In the genomic region with DNA sequence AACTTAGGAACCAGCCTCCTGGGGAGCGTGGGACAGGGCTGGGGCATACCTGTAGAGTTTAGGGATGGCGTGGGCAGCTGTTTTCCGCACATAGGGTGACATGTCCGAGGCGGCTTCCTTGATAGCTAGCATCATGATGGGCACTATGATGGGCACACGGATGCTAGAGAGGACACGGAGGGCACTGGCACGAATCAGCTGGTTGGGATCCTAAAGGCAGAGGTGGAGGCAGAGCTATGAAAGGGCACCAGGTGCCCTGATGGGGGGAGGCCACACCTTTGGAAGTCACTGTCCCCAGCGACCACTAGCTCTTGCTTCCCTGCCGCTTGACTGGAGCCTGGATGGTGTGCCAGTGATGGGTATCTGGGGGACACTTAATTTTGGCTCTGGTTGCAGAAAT, we compare ENCODE assay signal across 1 cellular context.
TF ChIP-seq lines count a peak whose summit lies in the region.

No MANE protein-coding gene starts in this region.

TF ChIP-seq in GM23338, 12 proteins besides CTCF, POLR2A, EP300 and RAD21 (continued from another document):
- TF ChIP-seq, protein P1, sequence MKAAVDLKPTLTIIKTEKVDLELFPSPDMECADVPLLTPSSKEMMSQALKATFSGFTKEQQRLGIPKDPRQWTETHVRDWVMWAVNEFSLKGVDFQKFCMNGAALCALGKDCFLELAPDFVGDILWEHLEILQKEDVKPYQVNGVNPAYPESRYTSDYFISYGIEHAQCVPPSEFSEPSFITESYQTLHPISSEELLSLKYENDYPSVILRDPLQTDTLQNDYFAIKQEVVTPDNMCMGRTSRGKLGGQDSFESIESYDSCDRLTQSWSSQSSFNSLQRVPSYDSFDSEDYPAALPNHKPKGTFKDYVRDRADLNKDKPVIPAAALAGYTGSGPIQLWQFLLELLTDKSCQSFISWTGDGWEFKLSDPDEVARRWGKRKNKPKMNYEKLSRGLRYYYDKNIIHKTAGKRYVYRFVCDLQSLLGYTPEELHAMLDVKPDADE (IDR thresholded peaks at IDR 0.05), result no peak
- TF ChIP-seq, protein P2, sequence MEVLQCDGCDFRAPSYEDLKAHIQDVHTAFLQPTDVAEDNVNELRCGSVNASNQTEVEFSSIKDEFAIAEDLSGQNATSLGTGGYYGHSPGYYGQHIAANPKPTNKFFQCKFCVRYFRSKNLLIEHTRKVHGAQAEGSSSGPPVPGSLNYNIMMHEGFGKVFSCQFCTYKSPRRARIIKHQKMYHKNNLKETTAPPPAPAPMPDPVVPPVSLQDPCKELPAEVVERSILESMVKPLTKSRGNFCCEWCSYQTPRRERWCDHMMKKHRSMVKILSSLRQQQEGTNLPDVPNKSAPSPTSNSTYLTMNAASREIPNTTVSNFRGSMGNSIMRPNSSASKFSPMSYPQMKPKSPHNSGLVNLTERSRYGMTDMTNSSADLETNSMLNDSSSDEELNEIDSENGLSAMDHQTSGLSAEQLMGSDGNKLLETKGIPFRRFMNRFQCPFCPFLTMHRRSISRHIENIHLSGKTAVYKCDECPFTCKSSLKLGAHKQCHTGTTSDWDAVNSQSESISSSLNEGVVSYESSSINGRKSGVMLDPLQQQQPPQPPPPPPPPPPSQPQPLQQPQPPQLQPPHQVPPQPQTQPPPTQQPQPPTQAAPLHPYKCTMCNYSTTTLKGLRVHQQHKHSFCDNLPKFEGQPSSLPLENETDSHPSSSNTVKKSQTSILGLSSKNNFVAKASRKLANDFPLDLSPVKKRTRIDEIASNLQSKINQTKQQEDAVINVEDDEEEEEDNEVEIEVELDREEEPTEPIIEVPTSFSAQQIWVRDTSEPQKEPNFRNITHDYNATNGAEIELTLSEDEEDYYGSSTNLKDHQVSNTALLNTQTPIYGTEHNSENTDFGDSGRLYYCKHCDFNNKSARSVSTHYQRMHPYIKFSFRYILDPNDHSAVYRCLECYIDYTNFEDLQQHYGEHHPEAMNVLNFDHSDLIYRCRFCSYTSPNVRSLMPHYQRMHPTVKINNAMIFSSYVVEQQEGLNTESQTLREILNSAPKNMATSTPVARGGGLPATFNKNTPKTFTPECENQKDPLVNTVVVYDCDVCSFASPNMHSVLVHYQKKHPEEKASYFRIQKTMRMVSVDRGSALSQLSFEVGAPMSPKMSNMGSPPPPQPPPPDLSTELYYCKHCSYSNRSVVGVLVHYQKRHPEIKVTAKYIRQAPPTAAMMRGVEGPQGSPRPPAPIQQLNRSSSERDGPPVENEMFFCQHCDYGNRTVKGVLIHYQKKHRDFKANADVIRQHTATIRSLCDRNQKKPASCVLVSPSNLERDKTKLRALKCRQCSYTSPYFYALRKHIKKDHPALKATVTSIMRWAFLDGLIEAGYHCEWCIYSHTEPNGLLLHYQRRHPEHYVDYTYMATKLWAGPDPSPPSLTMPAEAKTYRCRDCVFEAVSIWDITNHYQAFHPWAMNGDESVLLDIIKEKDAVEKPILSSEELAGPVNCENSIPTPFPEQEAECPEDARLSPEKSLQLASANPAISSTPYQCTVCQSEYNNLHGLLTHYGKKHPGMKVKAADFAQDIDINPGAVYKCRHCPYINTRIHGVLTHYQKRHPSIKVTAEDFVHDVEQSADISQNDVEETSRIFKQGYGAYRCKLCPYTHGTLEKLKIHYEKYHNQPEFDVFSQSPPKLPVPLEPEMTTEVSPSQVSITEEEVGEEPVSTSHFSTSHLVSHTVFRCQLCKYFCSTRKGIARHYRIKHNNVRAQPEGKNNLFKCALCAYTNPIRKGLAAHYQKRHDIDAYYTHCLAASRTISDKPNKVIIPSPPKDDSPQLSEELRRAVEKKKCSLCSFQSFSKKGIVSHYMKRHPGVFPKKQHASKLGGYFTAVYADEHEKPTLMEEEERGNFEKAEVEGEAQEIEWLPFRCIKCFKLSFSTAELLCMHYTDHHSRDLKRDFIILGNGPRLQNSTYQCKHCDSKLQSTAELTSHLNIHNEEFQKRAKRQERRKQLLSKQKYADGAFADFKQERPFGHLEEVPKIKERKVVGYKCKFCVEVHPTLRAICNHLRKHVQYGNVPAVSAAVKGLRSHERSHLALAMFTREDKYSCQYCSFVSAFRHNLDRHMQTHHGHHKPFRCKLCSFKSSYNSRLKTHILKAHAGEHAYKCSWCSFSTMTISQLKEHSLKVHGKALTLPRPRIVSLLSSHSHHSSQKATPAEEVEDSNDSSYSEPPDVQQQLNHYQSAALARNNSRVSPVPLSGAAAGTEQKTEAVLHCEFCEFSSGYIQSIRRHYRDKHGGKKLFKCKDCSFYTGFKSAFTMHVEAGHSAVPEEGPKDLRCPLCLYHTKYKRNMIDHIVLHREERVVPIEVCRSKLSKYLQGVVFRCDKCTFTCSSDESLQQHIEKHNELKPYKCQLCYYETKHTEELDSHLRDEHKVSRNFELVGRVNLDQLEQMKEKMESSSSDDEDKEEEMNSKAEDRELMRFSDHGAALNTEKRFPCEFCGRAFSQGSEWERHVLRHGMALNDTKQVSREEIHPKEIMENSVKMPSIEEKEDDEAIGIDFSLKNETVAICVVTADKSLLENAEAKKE (CRISPR knock-in tag; IDR thresholded peaks at IDR 0.05), result no peak
- no peak for TF ChIP-seq NANOG (IDR thresholded peaks at IDR 0.05; ENCODE audit: borderline replicate concordance)
